11 cellular contexts compared by ENCODE assay signal in the genomic region with DNA sequence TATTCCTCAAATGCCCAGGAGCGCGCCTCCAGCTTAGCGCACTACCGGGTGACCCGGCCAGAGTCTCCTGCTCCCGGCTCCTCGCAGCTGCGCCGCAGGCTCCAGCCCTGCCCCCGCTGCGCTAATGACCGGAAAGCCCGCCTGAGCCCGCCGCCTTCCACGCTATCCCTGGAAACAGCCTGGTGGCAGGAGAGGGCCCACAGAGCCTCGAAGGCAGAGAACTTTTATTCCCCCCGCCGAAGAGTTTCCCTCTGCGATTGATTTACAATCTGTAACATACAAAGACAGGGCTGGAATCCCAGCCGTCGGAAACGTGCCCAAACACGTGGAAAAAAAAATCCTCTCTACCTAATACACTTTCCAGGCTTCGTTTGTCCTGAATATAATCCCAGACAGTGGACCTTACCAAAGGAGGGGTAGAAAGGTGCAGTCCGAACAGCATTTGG. TPM values are rescaled to one million over a fixed set of nuclear protein-coding genes. Genes with fewer than 3 reads are reported as not detected.
DNase-seq lines count a peak whose midpoint lies in the region; ATAC-seq, FAIRE-seq and TF ChIP-seq lines count a peak whose summit lies in the region.
"Had no signal": no experiment of that assay in that cellular context is flagged by ENCODE, and none has a peak within 500 bp of the region (broad histone marks: within the 10 kb centered on the region; RNA-seq: fewer than 3 reads in every experiment).

No MANE protein-coding gene starts in this region.

- H3K4me3 ChIP-seq in kidney (ENCODE audit: low read length in 2 of 2) (peak overlapping the region in 1 of 2 donors; percentile 55), thoracic aorta (peak overlapping the region; percentile 79)

- intact Hi-C loops in activated CD8-positive, alpha-beta T cell treated with anti-CD3 and anti-CD28 coated beads for 36 hours (cut with micrococcal nuclease) = no loop called here
- intact Hi-C loops in kidney (cut with DNase I) = no loop called here

- H3K27ac ChIP-seq in kidney (ENCODE audit: low read depth in 2 of 2, low read length in 2 of 2) = no peak overlapping the region
- H3K27ac ChIP-seq in thoracic aorta = no peak overlapping the region

- H3K27me3 ChIP-seq in thoracic aorta (replicated peaks; ENCODE audit: insufficient read depth) = peaks cover 19% of the 10 kb centered on the region

- H3K36me3 ChIP-seq in kidney (ENCODE audit: control insufficient read depth in 1 of 2, insufficient read depth in 2 of 2, low read length in 2 of 2) = no peaks in the 10 kb centered on the region
- H3K36me3 ChIP-seq in thoracic aorta = no peaks in the 10 kb centered on the region

- DNase-seq in activated CD8-positive, alpha-beta T cell treated with anti-CD3 and anti-CD28 coated beads for 36 hours = no peak
- DNase-seq in activated CD8-positive, alpha-beta T cell treated with anti-CD3 and anti-CD28 coated beads, Interleukin-2, amount 10 ng/mL, durations not matched to agents 7 days and 5 days = no peak
- DNase-seq in kidney = peak; percentile 74
- DNase-seq in thoracic aorta (ENCODE audit: low spot score) = no peak

- no peaks in the 10 kb centered on the region for H3K9me3 ChIP-seq in kidney (ENCODE audit: control insufficient read depth in 1 of 2, low read length in 2 of 2)
- H3K9me3 ChIP-seq in thoracic aorta = no peaks in the 10 kb centered on the region

- H3K9ac ChIP-seq in kidney (ENCODE audit: low read length in 2 of 2) = no peak overlapping the region

- CTCF ChIA-PET in activated CD8-positive, alpha-beta T cell treated with anti-CD3 and anti-CD28 coated beads for 36 hours (lab: Charles Lee) = interaction anchor here (1.0 kb wide), 1 partner anchor 40 kb away, joined by 4 read pairs; the partner anchor contains the start of gene TMEM106C
- CTCF ChIA-PET in activated CD8-positive, alpha-beta T cell treated with anti-CD3 and anti-CD28 coated beads, Interleukin-2, amount 10 ng/mL, durations not matched to agents 7 days and 5 days (lab: Charles Lee) = interaction anchor here (1.5 to 1.9 kb wide), 2 partner anchors 40 to 187 kb away, joined by 4 to 6 read pairs; partner anchors contain the start of gene TMEM106C

- POLR2A ChIA-PET in activated CD8-positive, alpha-beta T cell treated with anti-CD3 and anti-CD28 coated beads for 36 hours (lab: Charles Lee) = interaction anchor here (1.5 kb wide), 1 partner anchor 157 kb away, joined by 3 read pairs; no protein-coding TSS in a partner anchor
- POLR2A ChIA-PET in activated CD8-positive, alpha-beta T cell treated with anti-CD3 and anti-CD28 coated beads, Interleukin-2, amount 10 ng/mL, durations not matched to agents 7 days and 5 days (lab: Charles Lee) = no interaction called here

- peaks cover 87% of the 10 kb centered on the region for H3K27me3 Mint-ChIP-seq in activated CD8-positive, alpha-beta T cell treated with anti-CD3 and anti-CD28 coated beads for 36 hours
- peaks cover 94% of the 10 kb centered on the region for H3K27me3 Mint-ChIP-seq in activated CD8-positive, alpha-beta T cell treated with anti-CD3 and anti-CD28 coated beads, Interleukin-2, amount 10 ng/mL, durations not matched to agents 7 days and 5 days (ENCODE audit: low read depth)
- H3K27me3 Mint-ChIP-seq in activated naive CD8-positive, alpha-beta T cell = peaks cover 61% of the 10 kb centered on the region

- H3K4me1 ChIP-seq in kidney (ENCODE audit: control insufficient read depth in 1 of 2, insufficient read depth in 1 of 2, low read depth in 1 of 2, low read length in 2 of 2) (peaks cover 16 to 32% of the 10 kb centered on the region in 2 donors), thoracic aorta (ENCODE audit: control insufficient read depth in 1 of 2, low read depth in 2 of 2) (peaks cover 19 to 47% of the 10 kb centered on the region in 2 donors)

- H3K36me3 Mint-ChIP-seq in activated CD8-positive, alpha-beta T cell treated with anti-CD3 and anti-CD28 coated beads for 36 hours (ENCODE audit: low read depth) = no peaks in the 10 kb centered on the region
- no peaks in the 10 kb centered on the region for H3K36me3 Mint-ChIP-seq in activated CD8-positive, alpha-beta T cell treated with anti-CD3 and anti-CD28 coated beads, Interleukin-2, amount 10 ng/mL, durations not matched to agents 7 days and 5 days (ENCODE audit: low read depth)
- no peaks in the 10 kb centered on the region for H3K36me3 Mint-ChIP-seq in activated naive CD8-positive, alpha-beta T cell

- peaks cover 30% of the 10 kb centered on the region for H3K4me1 Mint-ChIP-seq in activated CD8-positive, alpha-beta T cell treated with anti-CD3 and anti-CD28 coated beads for 36 hours (ENCODE audit: low read depth)
- H3K4me1 Mint-ChIP-seq in activated CD8-positive, alpha-beta T cell treated with anti-CD3 and anti-CD28 coated beads, Interleukin-2, amount 10 ng/mL, durations not matched to agents 7 days and 5 days (ENCODE audit: low read depth) = peaks cover 38% of the 10 kb centered on the region
- peaks cover 34% of the 10 kb centered on the region for H3K4me1 Mint-ChIP-seq in activated naive CD8-positive, alpha-beta T cell (ENCODE audit: low read depth)

- no peak for TF ChIP-seq CTCF in activated CD8-positive, alpha-beta T cell treated with anti-CD3 and anti-CD28 coated beads for 36 hours (IDR thresholded peaks at IDR 0.05)
- TF ChIP-seq CTCF in kidney (IDR thresholded peaks at IDR 0.05; ENCODE audit: borderline replicate concordance, extremely low read depth, insufficient read depth) (no peak), thoracic aorta (IDR thresholded peaks at IDR 0.05) (no peak)

- no peak for ATAC-seq in activated CD8-positive, alpha-beta T cell treated with anti-CD3 and anti-CD28 coated beads for 36 hours
- no peak for ATAC-seq in activated CD8-positive, alpha-beta T cell treated with anti-CD3 and anti-CD28 coated beads, Interleukin-2, amount 10 ng/mL, durations not matched to agents 7 days and 5 days
- no peak for ATAC-seq in thoracic aorta (ENCODE audit: insufficient number of reproducible peaks, low FRiP score, low read depth)
- no peak for ATAC-seq in GM21723 (IDR thresholded peaks at IDR 0.05; ENCODE audit: unreplicated experiment)
- no peak for ATAC-seq in GM21529 (IDR thresholded peaks at IDR 0.05; ENCODE audit: unreplicated experiment)
- ATAC-seq in GM18517 (IDR thresholded peaks at IDR 0.05; ENCODE audit: unreplicated experiment) = no peak

- H3K27ac Mint-ChIP-seq in activated CD8-positive, alpha-beta T cell treated with anti-CD3 and anti-CD28 coated beads for 36 hours = no peak overlapping the region
- H3K27ac Mint-ChIP-seq in activated CD8-positive, alpha-beta T cell treated with anti-CD3 and anti-CD28 coated beads, Interleukin-2, amount 10 ng/mL, durations not matched to agents 7 days and 5 days = no peak overlapping the region
- no peak overlapping the region for H3K27ac Mint-ChIP-seq in activated naive CD8-positive, alpha-beta T cell

- peak overlapping the region; percentile 56 for H3K4me3 Mint-ChIP-seq in activated CD8-positive, alpha-beta T cell treated with anti-CD3 and anti-CD28 coated beads for 36 hours
- no peak overlapping the region for H3K4me3 Mint-ChIP-seq in activated CD8-positive, alpha-beta T cell treated with anti-CD3 and anti-CD28 coated beads, Interleukin-2, amount 10 ng/mL, durations not matched to agents 7 days and 5 days
- peak overlapping the region; percentile 84 for H3K4me3 Mint-ChIP-seq in activated naive CD8-positive, alpha-beta T cell

- FAIRE-seq in kidney (lab: Jason Lieb, UNC) = no peak
- FAIRE-seq: G401.6 had no signal

- H3K9me3 Mint-ChIP-seq in activated CD8-positive, alpha-beta T cell treated with anti-CD3 and anti-CD28 coated beads for 36 hours = no peaks in the 10 kb centered on the region
- H3K9me3 Mint-ChIP-seq in activated CD8-positive, alpha-beta T cell treated with anti-CD3 and anti-CD28 coated beads, Interleukin-2, amount 10 ng/mL, durations not matched to agents 7 days and 5 days (ENCODE audit: insufficient read depth) = no peaks in the 10 kb centered on the region
- no peaks in the 10 kb centered on the region for H3K9me3 Mint-ChIP-seq in activated naive CD8-positive, alpha-beta T cell (ENCODE audit: low read depth)

RNA-seq across cellular contexts. Expression of gene COL2A1, which starts 1.5 kb away (rescaled TPM):
- total RNA-seq in activated CD8-positive, alpha-beta T cell treated with anti-CD3 and anti-CD28 coated beads for 36 hours = under 1 TPM in 1 of 2 experiments, not detected in 1; 0.34 TPM
- total RNA-seq in activated CD8-positive, alpha-beta T cell treated with anti-CD3 and anti-CD28 coated beads, Interleukin-2, amount 10 ng/mL, durations not matched to agents 7 days and 5 days = not detected
- total RNA-seq in kidney = not detected
- polyA plus RNA-seq in kidney (ENCODE audit: insufficient read depth, low read depth, low replicate concordance) = not detected
- under 1 TPM in 1 of 2 donors, not detected in 1; 0.14 TPM for total RNA-seq in thoracic aorta
- total RNA-seq: renal cortical epithelial cell; T-helper 1 cell treated with Interleukin-12 subunit alpha and Interleukin-12 subunit beta and Interleukin-4 antibody, amounts not matched to agents 30 ng/mL and 1 ng/mL, for 36 hours had no signal

RNA-seq across cellular contexts. Expression of gene TMEM106C, which starts 39.4 kb away (rescaled TPM):
- 100 to 1,000 TPM; 148 to 158 TPM for total RNA-seq in activated CD8-positive, alpha-beta T cell treated with anti-CD3 and anti-CD28 coated beads for 36 hours
- total RNA-seq in activated CD8-positive, alpha-beta T cell treated with anti-CD3 and anti-CD28 coated beads, Interleukin-2, amount 10 ng/mL, durations not matched to agents 7 days and 5 days = 100 to 1,000 TPM; 139 to 140 TPM
- 51.7 TPM for total RNA-seq in kidney
- polyA plus RNA-seq in kidney (ENCODE audit: insufficient read depth, low read depth, low replicate concordance) = 126 TPM
- 100 to 1,000 TPM in 1 of 2 donors, 10 to 100 TPM in 1; 48.1 to 149 TPM for total RNA-seq in thoracic aorta
